17 cellular contexts compared by ENCODE assay signal in genomic region chr16:81650281-81650680, GRCh38.
DNase-seq lines count a peak whose midpoint lies in the region; ATAC-seq, FAIRE-seq and TF ChIP-seq lines count a peak whose summit lies in the region.
"Had no signal": no experiment of that assay in that cellular context is flagged by ENCODE, and none has a peak within 500 bp of the region (broad histone marks: within the 10 kb centered on the region; RNA-seq: fewer than 3 reads in every experiment).

No MANE protein-coding gene starts in this region.

- H3K79me2 ChIP-seq in K562 (ENCODE audit: control insufficient read depth, insufficient read depth, low read length) = peaks cover 52% of the 10 kb centered on the region
- peaks cover 35% of the 10 kb centered on the region for H3K79me2 ChIP-seq in smooth muscle cell (ENCODE audit: low read depth)

- H3K4me1 ChIP-seq in CD8-positive, alpha-beta T cell (ENCODE audit: insufficient read depth, low read length) = no peaks in the 10 kb centered on the region
- peaks cover 38 to 44% of the 10 kb centered on the region in 2 experiments for H3K4me1 ChIP-seq in K562 (replicated peaks in 1 of 2; ENCODE audit: control insufficient read depth in 2 of 2, insufficient read depth in 2 of 2, low read length in 2 of 2)
- H3K4me1 ChIP-seq in smooth muscle cell (ENCODE audit: low read depth) = peaks cover 37% of the 10 kb centered on the region

- no peak for TF ChIP-seq RAD21 in K562 (CRISPR knock-in tag; conservative IDR thresholded peaks at IDR 0.05 in 1 of 2, IDR thresholded peaks at IDR 0.05 in 1 of 2)

- H3K9me3 Mint-ChIP-seq in CD8-positive, alpha-beta T cell = no peaks in the 10 kb centered on the region
- H3K9me3 Mint-ChIP-seq in memory B cell = peaks cover 2% of the 10 kb centered on the region
- H3K9me3 Mint-ChIP-seq: T-helper 1 cell treated with Interleukin-12 subunit alpha and Interleukin-12 subunit beta and Interleukin-4 antibody, amounts not matched to agents 30 μg/mL and 1 μg/mL, for 36 hours had no signal

- in situ Hi-C loops in K562 (cut with MboI) = no loop called here

- TF ChIP-seq CTCF in CD8-positive, alpha-beta T cell (IDR thresholded peaks at IDR 0.05) = no peak
- TF ChIP-seq CTCF in K562 (IDR thresholded peaks at IDR 0.05 in 2 of 3, conservative IDR thresholded peaks at IDR 0.05 in 1 of 3; ENCODE audit: insufficient read depth in 2 of 3, low read depth in 1 of 3, low read length in 3 of 3) (no peak), smooth muscle cell (IDR thresholded peaks at IDR 0.05; ENCODE audit: borderline replicate concordance, insufficient read depth, poor library complexity, severe bottlenecking) (no peak)

- no peak overlapping the region for H3K9ac ChIP-seq in K562 (ENCODE audit: insufficient read depth in 1 of 2, low read depth in 2 of 2, low read length in 2 of 2)
- peak overlapping the region; percentile 27 for H3K9ac ChIP-seq in smooth muscle cell (ENCODE audit: low read depth)
- H3K9ac ChIP-seq: GM23248 had no signal

- no peak for DNase-seq in CD8-positive, alpha-beta T cell
- DNase-seq in K562 (ENCODE audit: extremely low read depth in 1 of 4, low spot score in 3 of 4) (no peak), memory B cell (ENCODE audit: low spot score in 2 of 2) (no peak), smooth muscle cell (lab: John Stamatoyannopoulos, UW; ENCODE audit: unreplicated experiment) (no peak), NCI-H510A (lab: John Stamatoyannopoulos, UW) (no peak), NCI-H1092 (lab: John Stamatoyannopoulos, UW) (no peak)
- no peak for DNase-seq in central memory CD4-positive, alpha-beta T cell
- DNase-seq: DMS153; GM23248; head of caudate nucleus; mammary epithelial cell; right cardiac atrium; SHP77 treated with DMSO at 0.1 percent for 48 hours; stimulated activated CD4-positive, alpha-beta T cell treated with anti-CD3 and anti-CD28 coated beads, Interleukin-1b, Interleukin-23, amount 100 ng/mL, for 48 hours had no signal

- no peaks in the 10 kb centered on the region for H3K27me3 ChIP-seq in CD8-positive, alpha-beta T cell (ENCODE audit: insufficient read depth, low read length)
- H3K27me3 ChIP-seq in K562 (ENCODE audit: control insufficient read depth in 2 of 2, insufficient read depth in 2 of 2, low read length in 2 of 2) (no peaks in the 10 kb centered on the region), smooth muscle cell (ENCODE audit: low read depth) (no peaks in the 10 kb centered on the region)
- H3K27me3 ChIP-seq: neutrophil had no signal

- no peak overlapping the region for H2AFZ ChIP-seq in K562 (ENCODE audit: low read depth, low read length)
- no peak overlapping the region for H2AFZ ChIP-seq in smooth muscle cell (ENCODE audit: low read depth)
- H2AFZ ChIP-seq: GM23248 had no signal

- intact Hi-C loops in CD8-positive, alpha-beta T cell (cut with DNase I, micrococcal nuclease) = no loop called here
- intact Hi-C loops in K562 (cut with micrococcal nuclease) = no loop called here

- no peaks in the 10 kb centered on the region for H3K36me3 ChIP-seq in CD8-positive, alpha-beta T cell (ENCODE audit: insufficient read depth, low read length)
- H3K36me3 ChIP-seq in K562 (ENCODE audit: control insufficient read depth, insufficient read depth, low read length) (peaks cover 29% of the 10 kb centered on the region), smooth muscle cell (ENCODE audit: low read depth) (no peaks in the 10 kb centered on the region)

- no peaks in the 10 kb centered on the region for H3K9me3 ChIP-seq in CD8-positive, alpha-beta T cell (ENCODE audit: low read length)
- H3K9me3 ChIP-seq in K562 (replicated peaks; ENCODE audit: control insufficient read depth, insufficient read depth, low read depth, low read length) (no peaks in the 10 kb centered on the region), smooth muscle cell (replicated peaks; ENCODE audit: low read depth) (no peaks in the 10 kb centered on the region)
- H3K9me3 ChIP-seq: neutrophil had no signal

- H3K9me1 ChIP-seq in K562 (ENCODE audit: control insufficient read depth, insufficient read depth, low read length) = peaks cover 3% of the 10 kb centered on the region

- no peak for TF ChIP-seq POLR2A in K562 (conservative IDR thresholded peaks at IDR 0.05)

- H3K36me3 Mint-ChIP-seq in CD8-positive, alpha-beta T cell = peaks cover 32% of the 10 kb centered on the region
- peaks cover 12% of the 10 kb centered on the region for H3K36me3 Mint-ChIP-seq in memory B cell

- no peak for TF ChIP-seq EP300 in K562 (IDR thresholded peaks at IDR 0.05; ENCODE audit: low read length)

- WGBS in K562 (ENCODE audit: insufficient coverage, low coverage, missing lambda C conversion rate) = 77% methylated on average over 8 of the region's 8 CpGs
- WGBS in smooth muscle cell (ENCODE audit: low lambda C conversion rate) = 92% methylated on average over 8 of the region's 8 CpGs

- H3K4me2 ChIP-seq in K562 (ENCODE audit: insufficient read depth, low read length) (no peak overlapping the region), smooth muscle cell (peak overlapping the region; percentile 61)

- peaks cover 10% of the 10 kb centered on the region for H3K4me1 Mint-ChIP-seq in CD8-positive, alpha-beta T cell (ENCODE audit: low read depth)
- H3K4me1 Mint-ChIP-seq in memory B cell = peaks cover 19% of the 10 kb centered on the region

- no peak for FAIRE-seq in K562 (lab: Jason Lieb, UNC)

- no peak overlapping the region for H3K4me3 Mint-ChIP-seq in CD8-positive, alpha-beta T cell
- H3K4me3 Mint-ChIP-seq in memory B cell = no peak overlapping the region
- H3K4me3 Mint-ChIP-seq: T-helper 1 cell treated with Interleukin-12 subunit alpha and Interleukin-12 subunit beta and Interleukin-4 antibody, amounts not matched to agents 30 μg/mL and 1 μg/mL, for 36 hours had no signal

- peak overlapping the region; percentile 87 for H3K27ac Mint-ChIP-seq in CD8-positive, alpha-beta T cell
- peak overlapping the region; percentile 45 for H3K27ac Mint-ChIP-seq in memory B cell
- H3K27ac Mint-ChIP-seq: T-helper 1 cell treated with Interleukin-12 subunit alpha and Interleukin-12 subunit beta and Interleukin-4 antibody, amounts not matched to agents 30 μg/mL and 1 μg/mL, for 36 hours had no signal

- POLR2A ChIA-PET in CD8-positive, alpha-beta T cell (lab: Charles Lee) = no interaction called here
- POLR2A ChIA-PET in K562 (lab: Yijun Ruan, JAX) = interaction anchor here (0.7 to 1.2 kb wide), 4 partner anchors 8 to 209 kb away, joined by 3 read pairs; no protein-coding TSS in a partner anchor

- no peaks in the 10 kb centered on the region for H3K27me3 Mint-ChIP-seq in CD8-positive, alpha-beta T cell (ENCODE audit: low read depth)
- H3K27me3 Mint-ChIP-seq in memory B cell = no peaks in the 10 kb centered on the region
- H3K27me3 Mint-ChIP-seq: IgD-negative memory B cell had no signal

- H4K20me1 ChIP-seq in K562 (replicated peaks; ENCODE audit: control insufficient read depth, insufficient read depth, low read length) (peaks cover 5% of the 10 kb centered on the region; the same call in 1 of the 2 replicates), smooth muscle cell (ENCODE audit: low read depth) (peaks cover 18% of the 10 kb centered on the region)

- no peak overlapping the region for H3K27ac ChIP-seq in CD8-positive, alpha-beta T cell (ENCODE audit: low read depth, low read length)
- H3K27ac ChIP-seq in K562 (ENCODE audit: extremely low read depth, low read depth, low read length) (no peak overlapping the region), smooth muscle cell (ENCODE audit: low read depth) (peak overlapping the region; percentile 96)
- H3K27ac ChIP-seq: GM23248, neutrophil had no signal

- H3K4me3 ChIP-seq in CD8-positive, alpha-beta T cell (ENCODE audit: low read depth, low read length) = no peak overlapping the region
- H3K4me3 ChIP-seq in K562 = no peak overlapping the region
- H3K4me3 ChIP-seq in smooth muscle cell = no peak overlapping the region
- H3K4me3 ChIP-seq: GM23248 had no signal

- CTCF ChIA-PET in CD8-positive, alpha-beta T cell (lab: Charles Lee) = no interaction called here
- CTCF ChIA-PET in K562 (lab: Yijun Ruan, JAX; ENCODE audit: low intra/inter-chr PET ratio) = no interaction called here

- peaks cover 14% of the 10 kb centered on the region for H3F3A ChIP-seq in smooth muscle cell (ENCODE audit: low read depth)

- ATAC-seq in CD8-positive, alpha-beta T cell = no peak
- no peak for ATAC-seq in K562
- no peak for ATAC-seq in memory B cell (ENCODE audit: low read depth)

- BruUV-seq in K562 (replicated peaks; lab: Mats Ljungman, UMichigan) = no TSS peak

TF ChIP-seq in K562, 482 proteins besides CTCF, POLR2A, EP300 and RAD21:
- TF ChIP-seq HBP1 (CRISPR knock-in tag; IDR thresholded peaks at IDR 0.05) (0 out of 2 replicates have a peak, but pooled peaks have one; percentile 30), MIER1 (IDR thresholded peaks at IDR 0.05; ENCODE audit: low read depth) (peak; percentile 84), CREB1 (IDR thresholded peaks at IDR 0.05) (no peak), CREB1 (CRISPR knock-in tag; IDR thresholded peaks at IDR 0.05) (no peak)
